Comparison of ENCODE assay signal across 14 cellular contexts in the genomic region with DNA sequence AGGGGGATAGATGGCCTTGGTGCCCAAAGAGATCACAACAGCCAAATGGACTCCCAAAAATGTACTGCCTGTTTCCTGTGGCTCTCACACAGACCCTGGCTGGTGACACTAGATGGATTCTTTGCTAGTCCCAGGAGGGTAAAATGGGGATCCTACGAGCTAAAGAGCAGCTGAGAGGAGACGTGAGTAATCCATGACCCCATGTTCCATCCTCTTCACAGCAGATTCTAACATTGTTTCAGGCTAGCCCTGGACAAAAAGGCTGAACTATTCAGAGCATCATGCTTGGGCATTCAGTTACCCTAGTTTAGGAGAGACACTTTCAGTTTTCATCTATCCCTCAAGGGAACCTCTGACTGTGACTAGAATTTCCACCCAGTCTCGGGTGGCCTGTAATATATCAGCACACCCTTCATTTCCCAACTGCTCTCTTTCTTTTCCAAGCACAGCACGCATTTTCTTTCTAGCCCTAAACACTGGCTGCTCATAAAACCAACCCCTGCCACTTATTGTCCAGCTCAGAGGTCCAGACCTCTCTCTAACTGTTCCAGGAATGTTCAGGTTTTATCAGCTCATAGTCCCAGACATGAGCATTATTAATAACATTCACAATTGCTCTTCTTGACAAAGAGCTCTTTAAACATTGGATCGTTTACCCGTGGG. TPM values are rescaled to one million over a fixed set of nuclear protein-coding genes. Genes with fewer than 3 reads are reported as not detected.
DNase-seq lines count a peak whose midpoint lies in the region; ATAC-seq and TF ChIP-seq lines count a peak whose summit lies in the region.
"Had no signal": no experiment of that assay in that cellular context is flagged by ENCODE, and none has a peak within 500 bp of the region (broad histone marks: within the 10 kb centered on the region; RNA-seq: fewer than 3 reads in every experiment).

No MANE protein-coding gene starts in this region.

- POLR2A ChIA-PET in Panc1 (lab: Charles Lee) = no interaction called here

- H3K36me3 ChIP-seq in Panc1 (ENCODE audit: control insufficient read depth, insufficient read depth, low read length) = no peaks in the 10 kb centered on the region
- no peaks in the 10 kb centered on the region for H3K36me3 ChIP-seq in prostate gland
- no peaks in the 10 kb centered on the region for H3K36me3 ChIP-seq in vagina

- H3K4me3 Mint-ChIP-seq in mesothelial cell of epicardium = no peak overlapping the region
- no peak overlapping the region for H3K4me3 Mint-ChIP-seq in activated T-helper 2 cell treated with anti-CD3 and anti-CD28 coated beads, Interferon-gamma antibody, Interleukin-2, Interleukin-4, amounts not matched to agents 10 μg/mL and 5 μg/mL and 100 μg/mL, durations not matched to agents 14 hours and 24 hours and 36 hours (ENCODE audit: low read depth)

- H3K4me1 ChIP-seq in Panc1 (ENCODE audit: control insufficient read depth, insufficient read depth, low read length) = no peaks in the 10 kb centered on the region
- H3K4me1 ChIP-seq in prostate gland (replicated peaks) = peaks cover 12% of the 10 kb centered on the region
- H3K4me1 ChIP-seq in vagina = peaks cover 19% of the 10 kb centered on the region

- H3K27ac ChIP-seq in Panc1 (ENCODE audit: low read length) (no peak overlapping the region), prostate gland (peak overlapping the region; percentile 74 to 84), vagina (peak overlapping the region; percentile 71)

- 58% methylated on average over 6 of the region's 6 CpGs for WGBS in prostate gland

- H3K9me3 ChIP-seq in Panc1 (ENCODE audit: control insufficient read depth, insufficient read depth, low read depth, low read length) (no peaks in the 10 kb centered on the region), prostate gland (no peaks in the 10 kb centered on the region), vagina (no peaks in the 10 kb centered on the region)

- no peaks in the 10 kb centered on the region for H3K27me3 Mint-ChIP-seq in mesothelial cell of epicardium (ENCODE audit: low read depth)
- peaks cover 3% of the 10 kb centered on the region for H3K27me3 Mint-ChIP-seq in activated T-helper 2 cell treated with anti-CD3 and anti-CD28 coated beads, Interferon-gamma antibody, Interleukin-2, Interleukin-4, amounts not matched to agents 10 μg/mL and 5 μg/mL and 100 μg/mL, durations not matched to agents 14 hours and 24 hours and 36 hours (ENCODE audit: low read depth)

- DNase-seq in Panc1 (ENCODE audit: low read depth, low spot score) (no peak), mesothelial cell of epicardium (ENCODE audit: low spot score in 2 of 2, unreplicated experiment in 2 of 2) (no peak), prostate gland (ENCODE audit: low spot score) (no peak), vagina (ENCODE audit: extremely low spot score in 2 of 2) (peak in 1 of 2 donors; percentile 81), D341Med (ENCODE audit: low spot score) (no peak)
- DNase-seq in activated T-helper 2 cell treated with anti-CD3 and anti-CD28 coated beads, Interferon-gamma antibody, Interleukin-2, Interleukin-4, amounts not matched to agents 10 μg/mL and 5 μg/mL and 100 μg/mL, durations not matched to agents 14 hours and 24 hours and 36 hours (ENCODE audit: low spot score) = no peak
- DNase-seq: COR-L47, KG1, NCI-H1092, NCI-H146, NCI-H510A treated with DMSO at 0.1 percent for 48 hours had no signal

- H3K4me3 ChIP-seq in Panc1 (ENCODE audit: low read depth in 2 of 2, low read length in 2 of 2) (no peak overlapping the region), prostate gland (no peak overlapping the region), vagina (no peak overlapping the region)

- no peak for TF ChIP-seq POLR2A in prostate gland (IDR thresholded peaks at IDR 0.05)
- no peak for TF ChIP-seq POLR2A in vagina (IDR thresholded peaks at IDR 0.05)

- intact Hi-C loops in Panc1 (cut with micrococcal nuclease; ENCODE audit: unreplicated experiment) (no loop called here), prostate gland (cut with DNase I) (no loop called here), vagina (cut with DNase I) (no loop called here)
- intact Hi-C loops in activated T-helper 2 cell treated with anti-CD3 and anti-CD28 coated beads, Interferon-gamma antibody, Interleukin-2, Interleukin-4, amounts not matched to agents 10 μg/mL and 5 μg/mL and 100 μg/mL, durations not matched to agents 14 hours and 24 hours and 36 hours (cut with micrococcal nuclease) = no loop called here

- H3K4me1 Mint-ChIP-seq in mesothelial cell of epicardium = peaks cover 24% of the 10 kb centered on the region
- H3K4me1 Mint-ChIP-seq in activated T-helper 2 cell treated with anti-CD3 and anti-CD28 coated beads, Interferon-gamma antibody, Interleukin-2, Interleukin-4, amounts not matched to agents 10 μg/mL and 5 μg/mL and 100 μg/mL, durations not matched to agents 14 hours and 24 hours and 36 hours (ENCODE audit: low read depth) = no peaks in the 10 kb centered on the region

- in situ Hi-C loops in Panc1 (cut with HindIII; ENCODE audit: low pct_unique_long_range_greater_than_20kb, low sequenced_read_pairs) = no loop called here

- H3K9me3 Mint-ChIP-seq in mesothelial cell of epicardium = peaks cover 2% of the 10 kb centered on the region
- no peaks in the 10 kb centered on the region for H3K9me3 Mint-ChIP-seq in activated T-helper 2 cell treated with anti-CD3 and anti-CD28 coated beads, Interferon-gamma antibody, Interleukin-2, Interleukin-4, amounts not matched to agents 10 μg/mL and 5 μg/mL and 100 μg/mL, durations not matched to agents 14 hours and 24 hours and 36 hours

- BruUV-seq in Panc1 (replicated peaks; lab: Mats Ljungman, UMichigan) = no TSS peak

- no peak for TF ChIP-seq CTCF in Panc1 (IDR thresholded peaks at IDR 0.05)
- TF ChIP-seq CTCF in mesothelial cell of epicardium (IDR thresholded peaks at IDR 0.05; ENCODE audit: unreplicated experiment) = no peak
- TF ChIP-seq CTCF in prostate gland (IDR thresholded peaks at IDR 0.05) = no peak
- no peak for TF ChIP-seq CTCF in vagina (IDR thresholded peaks at IDR 0.05)

- peak; percentile 34; the same call in 1 of the 2 replicates for ATAC-seq in Panc1
- ATAC-seq in GM19035 (IDR thresholded peaks at IDR 0.05; ENCODE audit: unreplicated experiment) = no peak
- ATAC-seq: HCT116 had no signal

- no peaks in the 10 kb centered on the region for H3K36me3 Mint-ChIP-seq in mesothelial cell of epicardium
- no peaks in the 10 kb centered on the region for H3K36me3 Mint-ChIP-seq in activated T-helper 2 cell treated with anti-CD3 and anti-CD28 coated beads, Interferon-gamma antibody, Interleukin-2, Interleukin-4, amounts not matched to agents 10 μg/mL and 5 μg/mL and 100 μg/mL, durations not matched to agents 14 hours and 24 hours and 36 hours (ENCODE audit: low read depth)

- CTCF ChIA-PET in Panc1 (lab: Charles Lee) = no interaction called here

- peak overlapping the region; percentile 37 for H3K27ac Mint-ChIP-seq in mesothelial cell of epicardium
- no peak overlapping the region for H3K27ac Mint-ChIP-seq in activated T-helper 2 cell treated with anti-CD3 and anti-CD28 coated beads, Interferon-gamma antibody, Interleukin-2, Interleukin-4, amounts not matched to agents 10 μg/mL and 5 μg/mL and 100 μg/mL, durations not matched to agents 14 hours and 24 hours and 36 hours

- H3K27me3 ChIP-seq in Panc1 (ENCODE audit: control insufficient read depth, insufficient read depth, low read length) = no peaks in the 10 kb centered on the region
- no peaks in the 10 kb centered on the region for H3K27me3 ChIP-seq in prostate gland (replicated peaks; ENCODE audit: insufficient read depth)
- no peaks in the 10 kb centered on the region for H3K27me3 ChIP-seq in vagina

RNA-seq across cellular contexts. Expression of gene SLC22A1, which starts 48.5 kb away (rescaled TPM):
- total RNA-seq in Panc1 (2021; ENCODE audit: unreplicated experiment) (0.98 TPM), mesothelial cell of epicardium (1.8 to 2.4 TPM (median 2.0 TPM) in 3 replicates), prostate gland (1 to 10 TPM in 1 of 2 donors, under 1 TPM in 1; 0.80 to 4.4 TPM), vagina (1.2 TPM)
- 0.48 TPM for polyA plus RNA-seq in Panc1 (2012; ENCODE audit: insufficient read length)
- total RNA-seq in activated T-helper 2 cell treated with anti-CD3 and anti-CD28 coated beads, Interferon-gamma antibody, Interleukin-2, Interleukin-4, amounts not matched to agents 10 μg/mL and 5 μg/mL and 100 μg/mL, durations not matched to agents 14 hours and 24 hours and 36 hours = 1.2 and 1.4 TPM in 2 replicates
- total RNA-seq: M059J had no signal
